16 cellular contexts compared by ENCODE assay signal in genomic region chr1:15436881-15437449, GRCh38. TPM values are rescaled to one million over a fixed set of nuclear protein-coding genes. Genes with fewer than 3 reads are reported as not detected.
DNase-seq lines count a peak whose midpoint lies in the region; ATAC-seq and TF ChIP-seq lines count a peak whose summit lies in the region.
"Had no signal": no experiment of that assay in that cellular context is flagged by ENCODE, and none has a peak within 500 bp of the region (broad histone marks: within the 10 kb centered on the region; RNA-seq: fewer than 3 reads in every experiment).

No MANE protein-coding gene starts in this region.

- DNase-seq in NCI-H2171 treated with DMSO at 0.1 percent for 48 hours (lab: John Stamatoyannopoulos, UW) (peak; percentile 67), NCI-H2171 (lab: John Stamatoyannopoulos, UW) (no peak), NCI-H2107 (lab: John Stamatoyannopoulos, UW) (peak; percentile 30), T-helper 17 cell (no peak), GM10248 (ENCODE audit: extremely low spot score) (no peak)
- DNase-seq: H7, KBM-7, MV-4-11, NCI-H187, NCI-H226, PC-3, T-helper 2 cell had no signal

- ATAC-seq in T-helper 17 cell (no peak), GM21515 (IDR thresholded peaks at IDR 0.05; ENCODE audit: unreplicated experiment) (no peak), GM21528 (IDR thresholded peaks at IDR 0.05; ENCODE audit: low FRiP score, unreplicated experiment) (no peak)
- ATAC-seq: PC-3 had no signal

- no peaks in the 10 kb centered on the region for H3K9me3 ChIP-seq in T-helper 17 cell (ENCODE audit: control insufficient read depth, low read length, poor library complexity, severe bottlenecking)
- H3K9me3 ChIP-seq: BLaER1 treated with 17β-estradiol and CSF1 and Interleukin-3, amounts not matched to agents 10 nM and 100 nM; SJCRH30 had no signal

- no peak for TF ChIP-seq CTCF in GM10248 (IDR thresholded peaks at IDR 0.05; ENCODE audit: control extremely low read depth, extremely low read depth, low read depth, missing control alignments)

- H3K4me1 Mint-ChIP-seq in T-helper 17 cell = peaks cover 5% of the 10 kb centered on the region

- POLR2A ChIA-PET in GM10248 (lab: Yijun Ruan, JAX) = no interaction called here

- peak overlapping the region; percentile 75 for H3K4me3 Mint-ChIP-seq in T-helper 17 cell

- no peaks in the 10 kb centered on the region for H3K36me3 Mint-ChIP-seq in T-helper 17 cell (ENCODE audit: low read depth)

- CTCF ChIA-PET in GM10248 (lab: Yijun Ruan, JAX) = interaction anchor here (1.3 to 1.8 kb wide), 2 partner anchors 68 to 114 kb away, joined by 3 to 8 read pairs; no protein-coding TSS in a partner anchor

- peak overlapping the region; percentile 92 for H3K27ac Mint-ChIP-seq in T-helper 17 cell

- no peaks in the 10 kb centered on the region for H3K27me3 Mint-ChIP-seq in T-helper 17 cell

RNA-seq across cellular contexts. Expression of gene CTRC, which starts 1.3 kb away (rescaled TPM):
- total RNA-seq in T-helper 17 cell = 1 to 10 TPM; 2.7 to 2.9 TPM
- total RNA-seq: H7 had no signal

RNA-seq across cellular contexts. Expression of gene CELA2A, which starts 19.6 kb away (rescaled TPM):
- total RNA-seq in T-helper 17 cell = not detected
- total RNA-seq: H7, PC-3 had no signal

RNA-seq across cellular contexts. Expression of gene EFHD2, which starts 27.3 kb away (rescaled TPM):
- total RNA-seq in T-helper 17 cell = 100 to 1,000 TPM; 135 to 197 TPM

RNA-seq across cellular contexts. Expression of gene CELA2B, which starts 38.9 kb away (rescaled TPM):
- total RNA-seq in T-helper 17 cell = not detected
- total RNA-seq: H7, PC-3 had no signal

Comparison
In these comparisons a context has a peak if more than half of its experiments do, and no peak if none do; other contexts are left out.
1. DNase-seq: peak in NCI-H2171 treated with DMSO at 0.1 percent for 48 hours (single experiment) and NCI-H2107 (single experiment); none in NCI-H2171 (single experiment), T-helper 17 cell (0 of 3) and GM10248 (single experiment).